Comparison of ENCODE assay signal across 9 cellular contexts in the genomic region with DNA sequence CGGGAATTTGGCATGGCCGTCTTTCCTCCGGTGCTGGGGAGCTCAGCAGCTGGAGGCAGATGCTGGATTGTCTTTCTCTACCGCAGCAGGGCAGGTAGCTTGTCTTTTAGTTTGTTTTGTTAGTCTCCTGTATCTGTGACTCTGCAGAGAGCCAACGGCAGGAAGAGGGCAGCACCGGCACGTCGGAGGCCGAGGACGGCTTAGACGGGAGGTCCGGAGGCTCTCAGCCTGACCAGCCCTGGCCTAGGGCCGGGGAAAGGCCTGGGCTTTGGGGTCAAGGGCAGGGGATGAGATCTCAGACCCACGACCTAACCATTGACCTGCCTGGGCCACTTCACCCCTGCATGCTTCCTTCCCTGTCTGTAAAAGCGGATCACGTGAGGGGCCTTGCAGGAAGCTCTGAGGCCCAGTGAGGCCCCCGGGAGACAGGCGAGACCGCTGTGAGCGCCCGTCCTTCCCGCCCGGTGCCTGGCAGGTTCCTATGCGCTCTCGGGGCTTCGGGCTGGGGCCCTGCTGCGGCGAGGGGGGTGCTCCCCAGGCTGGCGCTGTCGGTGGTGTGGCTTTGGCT.
DNase-seq lines count a peak whose midpoint lies in the region; TF ChIP-seq lines count a peak whose summit lies in the region.
"Had no signal": no experiment of that assay in that cellular context is flagged by ENCODE, and none has a peak within 500 bp of the region (broad histone marks: within the 10 kb centered on the region; RNA-seq: fewer than 3 reads in every experiment).

No MANE protein-coding gene starts in this region.

- TF ChIP-seq CTCF in GM10266 (IDR thresholded peaks at IDR 0.05; ENCODE audit: control insufficient read depth, insufficient read depth, low read depth, missing control alignments) (peak; percentile 49), fibroblast of mammary gland (conservative IDR thresholded peaks at IDR 0.05; ENCODE audit: control insufficient read depth, insufficient read depth, low read depth, low read length) (peak; percentile 54), coronary artery (IDR thresholded peaks at IDR 0.05) (no peak)

- H3K9me3 ChIP-seq in neuronal stem cell (replicated peaks in 1 of 2; ENCODE audit: control insufficient read depth in 2 of 2, insufficient read depth in 1 of 2, low read depth in 1 of 2, low read length in 2 of 2), result no peaks in the 10 kb centered on the region

- H4K91ac ChIP-seq in neuronal stem cell (ENCODE audit: low read depth, low read length, poor library complexity), result no peak overlapping the region

- peak overlapping the region; percentile 55 for H2AFZ ChIP-seq in neuronal stem cell (ENCODE audit: low read length)

- no peaks in the 10 kb centered on the region for H3K79me1 ChIP-seq in neuronal stem cell (ENCODE audit: low read depth, low read length)

- DNase-seq in GM10266 (ENCODE audit: extremely low spot score) (peak; percentile 59), NOMO-1 (lab: John Stamatoyannopoulos, UW; ENCODE audit: unreplicated experiment in 2 of 2) (peak; percentile 78 to 79), fibroblast of mammary gland (ENCODE audit: low read depth) (peak; percentile 46), neuronal stem cell (ENCODE audit: low spot score) (no peak), NCI-H1048 (lab: John Stamatoyannopoulos, UW) (no peak), NCI-H226 (no peak), AG08396 (ENCODE audit: low spot score) (no peak), coronary artery (ENCODE audit: low spot score) (no peak)

- no CpG with 5 or more reads among the region's 30 CpGs for WGBS in neuronal stem cell (ENCODE audit: extremely low coverage in 2 of 2, insufficient read length in 2 of 2, insufficient replicate concordance in 1 of 2), 2 donors

- peaks cover 7 to 13% of the 10 kb centered on the region in 2 donors for H3K4me1 ChIP-seq in neuronal stem cell (ENCODE audit: control insufficient read depth in 2 of 2, insufficient read depth in 1 of 2, low read depth in 1 of 2, low read length in 2 of 2)

- H2AK5ac ChIP-seq in neuronal stem cell (ENCODE audit: low read depth, low read length), result no peak overlapping the region

- no peak overlapping the region for H2BK120ac ChIP-seq in neuronal stem cell (ENCODE audit: low read depth, low read length)

- H3K4me2 ChIP-seq in neuronal stem cell (ENCODE audit: insufficient read depth, low read length, poor library complexity, severe bottlenecking), result no peak overlapping the region

- H3K27ac ChIP-seq in neuronal stem cell (replicated peaks; ENCODE audit: low read length) (no peak overlapping the region), coronary artery (no peak overlapping the region)

- H3K18ac ChIP-seq in neuronal stem cell (ENCODE audit: low read length), result peak overlapping the region; percentile 17

- H2BK15ac ChIP-seq in neuronal stem cell (ENCODE audit: low read length), result no peak overlapping the region

- H3K36me3 ChIP-seq in neuronal stem cell (replicated peaks in 1 of 2; ENCODE audit: control insufficient read depth in 2 of 2, insufficient read depth in 2 of 2, low read length in 2 of 2), result no peaks in the 10 kb centered on the region

- H3K4me3 ChIP-seq in fibroblast of mammary gland (ENCODE audit: control insufficient read depth, low read depth, low read length), result no peak overlapping the region
- H3K4me3 ChIP-seq in neuronal stem cell (ENCODE audit: low read length in 2 of 2), result no peak overlapping the region
- H3K4me3 ChIP-seq in coronary artery, result no peak overlapping the region
- H3K4me3 ChIP-seq: skin epidermis had no signal

- no peak overlapping the region for H2BK12ac ChIP-seq in neuronal stem cell (ENCODE audit: low read length)

- no peak overlapping the region for H3K9ac ChIP-seq in neuronal stem cell (ENCODE audit: low read depth, low read length, poor library complexity)

- no peak overlapping the region for H3K23ac ChIP-seq in neuronal stem cell (ENCODE audit: low read depth, low read length, poor library complexity)

- H4K8ac ChIP-seq in neuronal stem cell (ENCODE audit: low read depth, low read length), result no peak overlapping the region

- no peak overlapping the region for H3K14ac ChIP-seq in neuronal stem cell (ENCODE audit: low read length)

- no peak overlapping the region for H3K4ac ChIP-seq in neuronal stem cell (ENCODE audit: low read length)

- H2BK5ac ChIP-seq in neuronal stem cell (ENCODE audit: low read length), result no peak overlapping the region

- no peaks in the 10 kb centered on the region for H3K27me3 ChIP-seq in neuronal stem cell (ENCODE audit: control insufficient read depth in 3 of 3, insufficient read depth in 3 of 3, low read depth in 1 of 3, low read length in 3 of 3)

Comparison
In these comparisons a context has a peak if more than half of its experiments do, and no peak if none do; other contexts are left out.
1. DNase-seq: peak in GM10266 (single experiment), NOMO-1 (2 of 2) and fibroblast of mammary gland (single experiment); none in neuronal stem cell (single experiment), NCI-H1048 (single experiment), NCI-H226 (single experiment), AG08396 (single experiment) and coronary artery (single experiment).